ENCODE assay signal across 2 cellular contexts in genomic region chr17:80663783-80664206, GRCh38.
TF ChIP-seq lines count a peak whose summit lies in the region.

No MANE protein-coding gene starts in this region.

TF ChIP-seq in WTC11, 78 proteins besides CTCF, POLR2A, EP300 and RAD21 (continued from another document):
- no peak for TF ChIP-seq FOXK1 (CRISPR knock-in tag; IDR thresholded peaks at IDR 0.05)
- no peak for TF ChIP-seq TEAD1 (CRISPR knock-in tag; IDR thresholded peaks at IDR 0.05)
- no peak for TF ChIP-seq ZNF425 (CRISPR knock-in tag; conservative IDR thresholded peaks at IDR 0.05)
- TF ChIP-seq JUN (CRISPR knock-in tag; IDR thresholded peaks at IDR 0.05) = no peak
- no peak for TF ChIP-seq NR2C2 (CRISPR knock-in tag; IDR thresholded peaks at IDR 0.05)
- TF ChIP-seq ZNF281 (CRISPR knock-in tag; IDR thresholded peaks at IDR 0.05) = no peak
- TF ChIP-seq NFATC4 (CRISPR knock-in tag; IDR thresholded peaks at IDR 0.05) = no peak
- TF ChIP-seq ZNF671 (CRISPR knock-in tag; IDR thresholded peaks at IDR 0.05) = no peak
- TF ChIP-seq E2F5 (CRISPR knock-in tag; IDR thresholded peaks at IDR 0.05) = no peak
- TF ChIP-seq NFE2L1 (CRISPR knock-in tag; IDR thresholded peaks at IDR 0.05) = no peak
- no peak for TF ChIP-seq RELA (CRISPR knock-in tag; IDR thresholded peaks at IDR 0.05; ENCODE audit: borderline replicate concordance)
- TF ChIP-seq GRHL2 (CRISPR knock-in tag; IDR thresholded peaks at IDR 0.05; ENCODE audit: insufficient replicate concordance, severe bottlenecking) = no peak
- TF ChIP-seq SMAD4 (CRISPR knock-in tag; IDR thresholded peaks at IDR 0.05) = no peak
- no peak for TF ChIP-seq ZNF416 (CRISPR knock-in tag; IDR thresholded peaks at IDR 0.05)
- no peak for TF ChIP-seq AR (CRISPR knock-in tag; IDR thresholded peaks at IDR 0.05)
- no peak for TF ChIP-seq FOXP4 (CRISPR knock-in tag; IDR thresholded peaks at IDR 0.05)
TF ChIP-seq in WTC11: peak in this region for 0.

TF ChIP-seq in H1, 55 proteins besides CTCF, POLR2A, EP300 and RAD21 (continued from another document):
- TF ChIP-seq SIN3A (conservative IDR thresholded peaks at IDR 0.05 in 1 of 2, IDR thresholded peaks at IDR 0.05 in 1 of 2; ENCODE audit: low read depth in 1 of 2, low read length in 2 of 2) (no peak), CTBP2 (IDR thresholded peaks at IDR 0.05; ENCODE audit: borderline replicate concordance, insufficient read depth, insufficient read length, low read length) (no peak), TAF1 (IDR thresholded peaks at IDR 0.05; ENCODE audit: low read depth, low read length) (no peak), POLR2AphosphoS5 (IDR thresholded peaks at IDR 0.05; ENCODE audit: low read depth, low read length) (no peak)
